10 cellular contexts compared by ENCODE assay signal in genomic region chr2:37625156-37625555, GRCh38. TPM values are rescaled to one million over a fixed set of nuclear protein-coding genes. Genes with fewer than 3 reads are reported as not detected.
DNase-seq lines count a peak whose midpoint lies in the region; ATAC-seq, FAIRE-seq and TF ChIP-seq lines count a peak whose summit lies in the region.
"Had no signal": no experiment of that assay in that cellular context is flagged by ENCODE, and none has a peak within 500 bp of the region (broad histone marks: within the 10 kb centered on the region; RNA-seq: fewer than 3 reads in every experiment).

No MANE protein-coding gene starts in this region.

- H2BK5ac ChIP-seq in IMR-90 (ENCODE audit: low read depth, low read length, poor library complexity, severe bottlenecking) = peak overlapping the region; percentile 94

- H3K4me3 ChIP-seq in IMR-90 (ENCODE audit: insufficient read depth, low read depth, low read length) (no peak overlapping the region), tibial nerve (no peak overlapping the region), thyroid gland (replicated peaks in 1 of 3) (no peak overlapping the region)

- ATAC-seq in IMR-90 (ENCODE audit: low read depth) = peak; percentile 79

- no peak overlapping the region for H3K56ac ChIP-seq in IMR-90 (ENCODE audit: extremely low read depth, insufficient read depth, low read length)

- H3K4me1 ChIP-seq in IMR-90 (ENCODE audit: control insufficient read depth, insufficient read depth, low read length) (peaks cover 20% of the 10 kb centered on the region), tibial nerve (peaks cover 0 to 12% (median 8%) of the 10 kb centered on the region in 4 donors), thyroid gland (no peaks in the 10 kb centered on the region)

- dilution Hi-C loops in IMR-90 (cut with HindIII; ENCODE audit: low sequenced_read_pairs, unreplicated experiment) = no loop called here

- POLR2A ChIA-PET in IMR-90 (lab: Charles Lee; ENCODE audit: unreplicated experiment) = no interaction called here

- FAIRE-seq in GM19239 (lab: Jason Lieb, UNC) = no peak
- FAIRE-seq: TTC549 had no signal

- no peak for TF ChIP-seq EP300 in tibial nerve (IDR thresholded peaks at IDR 0.05)

- no peaks in the 10 kb centered on the region for H4K20me1 ChIP-seq in IMR-90 (ENCODE audit: insufficient read depth, low read length)

- H3K4me1 Mint-ChIP-seq in brain = peaks cover 47% of the 10 kb centered on the region

- peak overlapping the region; percentile 4 for H2AK9ac ChIP-seq in IMR-90 (replicated peaks; ENCODE audit: low read depth, low read length, poor library complexity)

- no peaks in the 10 kb centered on the region for H3K36me3 Mint-ChIP-seq in brain

- H2AK5ac ChIP-seq in IMR-90 (ENCODE audit: low read depth, low read length) = peak overlapping the region; percentile 81

- H2BK15ac ChIP-seq in IMR-90 (ENCODE audit: low read depth, low read length) = peak overlapping the region; percentile 59; the same call in 2 of the 3 replicates

- H3K9me3 ChIP-seq in IMR-90 (ENCODE audit: control insufficient read depth, insufficient read depth, low read length) (no peaks in the 10 kb centered on the region), tibial nerve (no peaks in the 10 kb centered on the region), thyroid gland (no peaks in the 10 kb centered on the region)

- intact Hi-C loops in IMR-90 (cut with micrococcal nuclease) = no loop called here
- intact Hi-C loops in thyroid gland (cut with DNase I) = no loop called here

- peak overlapping the region; percentile 39; the same call in 1 of the 2 replicates for H3K14ac ChIP-seq in IMR-90 (replicated peaks; ENCODE audit: low read depth, low read length)

- peaks cover 0 to 16% of the 10 kb centered on the region in 2 experiments; a peak in 1 of 4 replicates for H3K79me1 ChIP-seq in IMR-90 (ENCODE audit: low read depth in 1 of 2, low read length in 2 of 2)

- H2BK120ac ChIP-seq in IMR-90 (ENCODE audit: low read depth, low read length) = peak overlapping the region; percentile 66

- H3K9me3 Mint-ChIP-seq in brain = peaks cover 0 to 9% (median 2%) of the 10 kb centered on the region in 5 experiments

- TF ChIP-seq POLR2A in IMR-90 (IDR thresholded peaks at IDR 0.05; ENCODE audit: low read depth, low read length) (no peak), tibial nerve (IDR thresholded peaks at IDR 0.05) (no peak), thyroid gland (IDR thresholded peaks at IDR 0.05) (no peak)

- H3K27me3 ChIP-seq in IMR-90 (ENCODE audit: control insufficient read depth, insufficient read depth, low read length) (no peaks in the 10 kb centered on the region), tibial nerve (no peaks in the 10 kb centered on the region), thyroid gland (no peaks in the 10 kb centered on the region)

- H3K4me3 Mint-ChIP-seq in brain = no peak overlapping the region

- in situ Hi-C loops in IMR-90 (cut with MboI; ENCODE audit: low sequenced_read_pairs) = no loop called here

- no TSS peak for BruUV-seq in IMR-90 (replicated peaks; lab: Mats Ljungman, UMichigan)

- peak overlapping the region; percentile 23; the same call in 1 of the 2 replicates for H4K91ac ChIP-seq in IMR-90 (ENCODE audit: insufficient read depth, low read depth, low read length)

- peak overlapping the region in 1 of 2 experiments; percentile 69; a peak in 2 of 4 replicates for H4K8ac ChIP-seq in IMR-90 (ENCODE audit: low read depth in 2 of 2, low read length in 2 of 2)

- H3K4ac ChIP-seq in IMR-90 (ENCODE audit: low read depth, low read length) = peak overlapping the region; percentile 82

- peak overlapping the region; percentile 11; the same call in 1 of the 2 replicates for H3K27ac ChIP-seq in IMR-90 (ENCODE audit: insufficient read depth, low read length)
- H3K27ac ChIP-seq in tibial nerve = peak overlapping the region in 1 of 4 donors; percentile 25
- H3K27ac ChIP-seq in thyroid gland = no peak overlapping the region

- peak overlapping the region; percentile 70; the same call in 1 of the 2 replicates for H3K23ac ChIP-seq in IMR-90 (ENCODE audit: low read depth, low read length)

- H3K9ac ChIP-seq in IMR-90 (ENCODE audit: low read depth, low read length) = no peak overlapping the region

- TF ChIP-seq CTCF in IMR-90 (conservative IDR thresholded peaks at IDR 0.05; ENCODE audit: low read depth, low read length) (no peak), brain (conservative IDR thresholded peaks at IDR 0.05) (no peak), tibial nerve (IDR thresholded peaks at IDR 0.05) (no peak), thyroid gland (IDR thresholded peaks at IDR 0.05) (no peak)

- peak overlapping the region; percentile 3 to 90 (median 42) for H3K27ac Mint-ChIP-seq in brain

- CTCF ChIA-PET in IMR-90 (lab: Yijun Ruan, JAX) = no interaction called here

- H3K27me3 Mint-ChIP-seq in brain = no peaks in the 10 kb centered on the region

- H3K18ac ChIP-seq in IMR-90 (ENCODE audit: low read depth, low read length) = peak overlapping the region; percentile 39; the same call in 1 of the 2 replicates

- no peak for TF ChIP-seq RAD21 in IMR-90 (IDR thresholded peaks at IDR 0.05; ENCODE audit: low read length)

- peaks cover 12% of the 10 kb centered on the region for H3K9me1 ChIP-seq in IMR-90 (ENCODE audit: insufficient read depth, low read length)

- H4K5ac ChIP-seq in IMR-90 (ENCODE audit: low read depth, low read length) = peak overlapping the region; percentile 17; the same call in 1 of the 2 replicates

- H2AFZ ChIP-seq in IMR-90 (replicated peaks; ENCODE audit: low read length, poor library complexity) = peak overlapping the region; percentile 62

- H3K4me2 ChIP-seq in IMR-90 (ENCODE audit: low read depth, low read length) = peak overlapping the region; percentile 11; the same call in 1 of the 2 replicates

- H3K36me3 ChIP-seq in IMR-90 (ENCODE audit: control insufficient read depth, insufficient read depth, low read length) (no peaks in the 10 kb centered on the region), tibial nerve (no peaks in the 10 kb centered on the region), thyroid gland (no peaks in the 10 kb centered on the region)

- DNase-seq in AG20443 (ENCODE audit: low spot score) (peak; percentile 73), IMR-90 (peak; percentile 80), myocyte (ENCODE audit: low read depth) (peak; percentile 78), HUDEP-2 (lab: John Stamatoyannopoulos, UW; ENCODE audit: unreplicated experiment in 76 of 76) (no peak), GM19239 (ENCODE audit: insufficient read length, low spot score) (no peak), tibial nerve (ENCODE audit: low spot score in 2 of 2) (no peak), thyroid gland (no peak)
- DNase-seq: midbrain had no signal

- H2BK20ac ChIP-seq in IMR-90 (ENCODE audit: low read depth, low read length) = peak overlapping the region; percentile 66

TF ChIP-seq in IMR-90, 13 proteins besides CTCF, POLR2A, EP300 and RAD21:
- TF ChIP-seq, protein P1, sequence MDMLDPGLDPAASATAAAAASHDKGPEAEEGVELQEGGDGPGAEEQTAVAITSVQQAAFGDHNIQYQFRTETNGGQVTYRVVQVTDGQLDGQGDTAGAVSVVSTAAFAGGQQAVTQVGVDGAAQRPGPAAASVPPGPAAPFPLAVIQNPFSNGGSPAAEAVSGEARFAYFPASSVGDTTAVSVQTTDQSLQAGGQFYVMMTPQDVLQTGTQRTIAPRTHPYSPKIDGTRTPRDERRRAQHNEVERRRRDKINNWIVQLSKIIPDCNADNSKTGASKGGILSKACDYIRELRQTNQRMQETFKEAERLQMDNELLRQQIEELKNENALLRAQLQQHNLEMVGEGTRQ (IDR thresholded peaks at IDR 0.05; ENCODE audit: low read depth, low read length) = no peak
- no peak for TF ChIP-seq RFX5 (IDR thresholded peaks at IDR 0.05; ENCODE audit: low read depth, low read length)
- TF ChIP-seq FOS (IDR thresholded peaks at IDR 0.05; ENCODE audit: low read depth, low read length) = peak; percentile 41
- TF ChIP-seq, protein P2, sequence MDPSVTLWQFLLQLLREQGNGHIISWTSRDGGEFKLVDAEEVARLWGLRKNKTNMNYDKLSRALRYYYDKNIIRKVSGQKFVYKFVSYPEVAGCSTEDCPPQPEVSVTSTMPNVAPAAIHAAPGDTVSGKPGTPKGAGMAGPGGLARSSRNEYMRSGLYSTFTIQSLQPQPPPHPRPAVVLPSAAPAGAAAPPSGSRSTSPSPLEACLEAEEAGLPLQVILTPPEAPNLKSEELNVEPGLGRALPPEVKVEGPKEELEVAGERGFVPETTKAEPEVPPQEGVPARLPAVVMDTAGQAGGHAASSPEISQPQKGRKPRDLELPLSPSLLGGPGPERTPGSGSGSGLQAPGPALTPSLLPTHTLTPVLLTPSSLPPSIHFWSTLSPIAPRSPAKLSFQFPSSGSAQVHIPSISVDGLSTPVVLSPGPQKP (IDR thresholded peaks at IDR 0.05; ENCODE audit: borderline replicate concordance, low read depth, low read length) = no peak
- TF ChIP-seq MAZ (IDR thresholded peaks at IDR 0.05; ENCODE audit: borderline replicate concordance, low read depth, low read length) = no peak
- TF ChIP-seq RCOR1 (IDR thresholded peaks at IDR 0.05; ENCODE audit: insufficient replicate concordance, low read length) = no peak
- peak; percentile 54; the same call in 1 of the 2 replicates for TF ChIP-seq CEBPB (IDR thresholded peaks at IDR 0.05; ENCODE audit: low read depth, low read length)
- no peak for TF ChIP-seq MXI1 (IDR thresholded peaks at IDR 0.05; ENCODE audit: borderline replicate concordance, low read depth, low read length)
- no peak for TF ChIP-seq CHD1 (IDR thresholded peaks at IDR 0.05; ENCODE audit: low read depth, low read length)
- TF ChIP-seq SMC3 (IDR thresholded peaks at IDR 0.05; ENCODE audit: low read depth, low read length) = no peak
- no peak for TF ChIP-seq MAFK (IDR thresholded peaks at IDR 0.05; ENCODE audit: low read depth, low read length)
- no peak for TF ChIP-seq BHLHE40 (IDR thresholded peaks at IDR 0.05; ENCODE audit: low read depth, low read length)
- no peak for TF ChIP-seq NFE2L2 (IDR thresholded peaks at IDR 0.05; ENCODE audit: low read depth, low read length)

RNA-seq across cellular contexts. Expression of gene CDC42EP3, which starts 46.3 kb away (rescaled TPM):
- total RNA-seq in IMR-90 (2012; rRNA removed) = 152 and 167 TPM in 2 replicates
- 177 and 193 TPM in 2 replicates for polyA plus RNA-seq in IMR-90 (2012; rRNA removed)
- polyA plus RNA-seq in IMR-90 (2012; cell fraction: cytosol; rRNA removed) = 71.7 and 119 TPM in 2 replicates
- polyA plus RNA-seq in IMR-90 (2012; cell fraction: nucleus; rRNA removed; ENCODE audit: low replicate concordance) = 63.1 and 123 TPM in 2 replicates
- polyA plus RNA-seq in brain (ENCODE audit: insufficient read depth, low read depth, low replicate concordance) = 25.9 TPM
- total RNA-seq in myocyte = 149 and 184 TPM in 2 replicates
- 161 TPM for polyA plus RNA-seq in myocyte (2012)
- total RNA-seq in tibial nerve = 10 to 100 TPM; 31.8 to 58.6 (median 40.2) TPM
- 10 to 100 TPM in 3 of 4 donors, 1 to 10 TPM in 1; 8.1 to 24.7 (median 18.8) TPM for total RNA-seq in thyroid gland

Comparison
In these comparisons a context has a peak if more than half of its experiments do, and no peak if none do; other contexts are left out.
1. DNase-seq: peak in AG20443 (single experiment), IMR-90 (single experiment) and myocyte (single experiment); none in HUDEP-2 (0 of 76), GM19239 (single experiment), tibial nerve (0 of 2) and thyroid gland (0 of 2).